In the genomic region with DNA sequence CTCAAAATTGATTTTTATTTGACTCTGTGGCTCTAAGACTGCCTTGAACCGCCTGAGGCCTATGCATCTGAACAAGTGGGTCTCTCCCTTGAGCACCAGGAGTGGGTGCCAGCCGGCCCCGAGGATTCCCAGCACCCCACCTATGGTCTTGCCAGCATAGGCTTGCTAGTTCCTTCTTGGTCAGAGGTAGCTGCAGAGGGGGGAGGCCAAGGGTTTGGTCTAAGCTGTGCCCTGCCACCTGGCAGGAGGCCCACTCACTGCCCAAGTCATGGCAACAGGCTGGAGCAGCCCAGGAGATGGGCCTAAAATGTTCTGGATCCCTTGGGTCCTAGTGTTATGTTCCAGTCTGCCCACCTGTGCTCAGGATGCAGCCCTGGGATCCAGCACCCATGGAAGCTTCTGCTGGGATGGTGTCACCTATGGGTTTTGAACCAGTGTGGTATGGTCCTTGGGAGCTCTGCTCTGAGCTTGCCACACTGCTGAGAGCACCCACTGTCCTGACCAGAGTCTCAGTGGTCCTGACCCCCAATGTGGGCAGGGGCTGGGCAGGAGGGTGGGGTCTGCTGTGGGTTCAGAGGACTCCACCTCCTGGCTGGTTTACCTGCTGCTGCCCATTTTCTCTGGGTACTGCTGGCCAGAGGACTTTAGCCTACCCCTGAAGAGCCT, we compare ENCODE assay signal across 20 cellular contexts. TPM values are rescaled to one million over a fixed set of nuclear protein-coding genes. Genes with fewer than 3 reads are reported as not detected.
DNase-seq lines count a peak whose midpoint lies in the region; ATAC-seq and TF ChIP-seq lines count a peak whose summit lies in the region.
"Had no signal": no experiment of that assay in that cellular context is flagged by ENCODE, and none has a peak within 500 bp of the region (broad histone marks: within the 10 kb centered on the region; RNA-seq: fewer than 3 reads in every experiment).

No MANE protein-coding gene starts in this region.

- H3K27ac ChIP-seq in RWPE2 (ENCODE audit: poor library complexity, severe bottlenecking) (no peak overlapping the region), uterus (no peak overlapping the region)
- H3K27ac ChIP-seq: GM23248, hepatocyte, pancreas, vagina had no signal

- in situ Hi-C loops in ACHN (cut with HindIII; ENCODE audit: low pct_ligation_motif_present, low pct_unique_long_range_greater_than_20kb, low sequenced_read_pairs): loop anchor here (25.0 kb wide), 1 partner anchor 126 kb away; the partner anchor contains the start of gene POLM

- no peaks in the 10 kb centered on the region for H3K9me3 Mint-ChIP-seq in activated naive CD4-positive, alpha-beta T cell treated with anti-CD3 and anti-CD28 coated beads, Interleukin-2, amount 50 U/mL, for 72 hours
- H3K9me3 Mint-ChIP-seq in activated naive CD4-positive, alpha-beta T cell treated with anti-CD3 and anti-CD28 coated beads, Interleukin-2, amount 10 ng/mL, durations not matched to agents 7 days and 5 days: no peaks in the 10 kb centered on the region
- H3K9me3 Mint-ChIP-seq in stimulated activated memory B cell treated with anti-CD40 and anti-IgM and Interleukin-4, amounts not matched to agents 10 μg/mL and 1 μg/mL and 100 μg/mL, for 72 hours: no peaks in the 10 kb centered on the region
- H3K9me3 Mint-ChIP-seq: CD4-positive, alpha-beta memory T cell; effector memory CD8-positive, alpha-beta T cell; stimulated activated naive B cell treated with anti-CD40 and anti-IgM and Interleukin-4, amounts not matched to agents 10 μg/mL and 1 μg/mL and 100 μg/mL, for 72 hours had no signal

- H3K27ac Mint-ChIP-seq in activated naive CD4-positive, alpha-beta T cell treated with anti-CD3 and anti-CD28 coated beads, Interleukin-2, amount 50 U/mL, for 72 hours: peak overlapping the region; percentile 29 to 47
- no peak overlapping the region for H3K27ac Mint-ChIP-seq in activated naive CD4-positive, alpha-beta T cell treated with anti-CD3 and anti-CD28 coated beads, Interleukin-2, amount 10 ng/mL, durations not matched to agents 7 days and 5 days
- H3K27ac Mint-ChIP-seq in stimulated activated memory B cell treated with anti-CD40 and anti-IgM and Interleukin-4, amounts not matched to agents 10 μg/mL and 1 μg/mL and 100 μg/mL, for 72 hours: peak overlapping the region; percentile 81
- H3K27ac Mint-ChIP-seq: CD4-positive, alpha-beta memory T cell had no signal

- peaks cover 40% of the 10 kb centered on the region for H3K36me3 ChIP-seq in RWPE2 (ENCODE audit: low read depth)
- H3K36me3 ChIP-seq in uterus: no peaks in the 10 kb centered on the region

- no peak for ATAC-seq in activated naive CD4-positive, alpha-beta T cell treated with anti-CD3 and anti-CD28 coated beads, Interleukin-2, amount 50 U/mL, for 72 hours
- ATAC-seq in RWPE2 (ENCODE audit: low read depth) (no peak), HG03460 (IDR thresholded peaks at IDR 0.05; ENCODE audit: unreplicated experiment) (no peak)
- peak; percentile 35 for ATAC-seq in stimulated activated memory B cell treated with anti-CD40 and anti-IgM and Interleukin-4, amounts not matched to agents 10 μg/mL and 1 μg/mL and 100 μg/mL, for 72 hours
- ATAC-seq: effector memory CD8-positive, alpha-beta T cell had no signal

- TF ChIP-seq POLR2A in uterus (IDR thresholded peaks at IDR 0.05): no peak

- no peaks in the 10 kb centered on the region for H3K4me1 Mint-ChIP-seq in activated naive CD4-positive, alpha-beta T cell treated with anti-CD3 and anti-CD28 coated beads, Interleukin-2, amount 10 ng/mL, durations not matched to agents 7 days and 5 days
- peaks cover 14% of the 10 kb centered on the region for H3K4me1 Mint-ChIP-seq in stimulated activated memory B cell treated with anti-CD40 and anti-IgM and Interleukin-4, amounts not matched to agents 10 μg/mL and 1 μg/mL and 100 μg/mL, for 72 hours
- H3K4me1 Mint-ChIP-seq: CD4-positive, alpha-beta memory T cell had no signal

- H3K4me3 Mint-ChIP-seq in activated naive CD4-positive, alpha-beta T cell treated with anti-CD3 and anti-CD28 coated beads, Interleukin-2, amount 10 ng/mL, durations not matched to agents 7 days and 5 days: no peak overlapping the region
- H3K4me3 Mint-ChIP-seq in stimulated activated memory B cell treated with anti-CD40 and anti-IgM and Interleukin-4, amounts not matched to agents 10 μg/mL and 1 μg/mL and 100 μg/mL, for 72 hours: no peak overlapping the region
- H3K4me3 Mint-ChIP-seq: CD4-positive, alpha-beta memory T cell; effector memory CD8-positive, alpha-beta T cell; stimulated activated naive B cell treated with anti-CD40 and anti-IgM and Interleukin-4, amounts not matched to agents 10 μg/mL and 1 μg/mL and 100 μg/mL, for 72 hours had no signal

- H3K4me1 ChIP-seq in RWPE2 (ENCODE audit: insufficient read depth, poor library complexity, severe bottlenecking) (no peaks in the 10 kb centered on the region), uterus (no peaks in the 10 kb centered on the region)
- H3K4me1 ChIP-seq: pancreas, vagina had no signal

- DNase-seq in activated naive CD4-positive, alpha-beta T cell treated with anti-CD3 and anti-CD28 coated beads, Interleukin-2, amount 50 U/mL, for 72 hours (ENCODE audit: low spot score in 2 of 2): peak in 1 of 2 donors; percentile 49
- DNase-seq in activated naive CD4-positive, alpha-beta T cell treated with anti-CD3 and anti-CD28 coated beads, Interleukin-2, amount 10 ng/mL, durations not matched to agents 7 days and 5 days: no peak
- peak; percentile 23 for DNase-seq in RWPE2 (ENCODE audit: low spot score)
- DNase-seq in ACHN: no peak
- no peak for DNase-seq in uterus
- DNase-seq: caudate nucleus; CD4-positive, alpha-beta memory T cell; effector memory CD8-positive, alpha-beta T cell; EL; GM23248; kidney glomerular epithelial cell; OCI-M1; stimulated activated naive B cell treated with anti-CD40 and anti-IgM and Interleukin-4, amounts not matched to agents 10 μg/mL and 1 μg/mL and 100 μg/mL, for 72 hours had no signal

- CTCF ChIA-PET in activated naive CD4-positive, alpha-beta T cell treated with anti-CD3 and anti-CD28 coated beads, Interleukin-2, amount 10 ng/mL, durations not matched to agents 7 days and 5 days (lab: Charles Lee): interaction anchor here (1.0 to 2.1 kb wide), 3 partner anchors 11 to 351 kb away, joined by 4 to 7 read pairs (median 5); no protein-coding TSS in a partner anchor

- intact Hi-C loops in uterus (cut with DNase I; ENCODE audit: low total_unique reads): no loop called here

- no peaks in the 10 kb centered on the region for H3K27me3 ChIP-seq in RWPE2 (ENCODE audit: insufficient read depth, poor library complexity, severe bottlenecking)
- H3K27me3 ChIP-seq in uterus: no peaks in the 10 kb centered on the region
- H3K27me3 ChIP-seq: hepatocyte, pancreas, vagina had no signal

- H3K9me3 ChIP-seq in RWPE2 (ENCODE audit: severe bottlenecking) (no peaks in the 10 kb centered on the region), iPS-18c (ENCODE audit: control insufficient read depth, insufficient read depth, low read length) (no peaks in the 10 kb centered on the region), uterus (no peaks in the 10 kb centered on the region)
- H3K9me3 ChIP-seq: pancreas, vagina had no signal

- no peaks in the 10 kb centered on the region for H3K36me3 Mint-ChIP-seq in activated naive CD4-positive, alpha-beta T cell treated with anti-CD3 and anti-CD28 coated beads, Interleukin-2, amount 50 U/mL, for 72 hours
- H3K36me3 Mint-ChIP-seq in activated naive CD4-positive, alpha-beta T cell treated with anti-CD3 and anti-CD28 coated beads, Interleukin-2, amount 10 ng/mL, durations not matched to agents 7 days and 5 days: peaks cover 28% of the 10 kb centered on the region
- H3K36me3 Mint-ChIP-seq in stimulated activated memory B cell treated with anti-CD40 and anti-IgM and Interleukin-4, amounts not matched to agents 10 μg/mL and 1 μg/mL and 100 μg/mL, for 72 hours: peaks cover 38% of the 10 kb centered on the region

- no peak for TF ChIP-seq CTCF in RWPE2 (IDR thresholded peaks at IDR 0.05; ENCODE audit: poor library complexity, severe bottlenecking)
- no peak for TF ChIP-seq CTCF in uterus (IDR thresholded peaks at IDR 0.05)

- no peaks in the 10 kb centered on the region for H3K27me3 Mint-ChIP-seq in activated naive CD4-positive, alpha-beta T cell treated with anti-CD3 and anti-CD28 coated beads, Interleukin-2, amount 10 ng/mL, durations not matched to agents 7 days and 5 days
- H3K27me3 Mint-ChIP-seq in stimulated activated memory B cell treated with anti-CD40 and anti-IgM and Interleukin-4, amounts not matched to agents 10 μg/mL and 1 μg/mL and 100 μg/mL, for 72 hours: no peaks in the 10 kb centered on the region
- H3K27me3 Mint-ChIP-seq: CD4-positive, alpha-beta memory T cell; effector memory CD8-positive, alpha-beta T cell; stimulated activated naive B cell treated with anti-CD40 and anti-IgM and Interleukin-4, amounts not matched to agents 10 μg/mL and 1 μg/mL and 100 μg/mL, for 72 hours had no signal

- no peak overlapping the region for H3K4me3 ChIP-seq in RWPE2 (ENCODE audit: severe bottlenecking)
- peak overlapping the region; percentile 24; the same call in 1 of the 2 replicates for H3K4me3 ChIP-seq in iPS-18c (ENCODE audit: insufficient read depth, low read depth, low read length)
- H3K4me3 ChIP-seq in uterus: no peak overlapping the region
- H3K4me3 ChIP-seq: GM23248, hepatocyte, pancreas, SK-N-MC, vagina had no signal

RNA-seq across cellular contexts. Expression of gene YKT6, which starts 12.6 kb away (rescaled TPM):
- total RNA-seq in activated naive CD4-positive, alpha-beta T cell treated with anti-CD3 and anti-CD28 coated beads, Interleukin-2, amount 50 U/mL, for 72 hours: 10 to 100 TPM; 45.2 to 72.9 TPM
- 10 to 100 TPM; 12.4 to 85.3 (median 49.4) TPM for total RNA-seq in uterus

RNA-seq across cellular contexts. Expression of gene GCK, which starts 24.1 kb away (rescaled TPM):
- total RNA-seq in activated naive CD4-positive, alpha-beta T cell treated with anti-CD3 and anti-CD28 coated beads, Interleukin-2, amount 50 U/mL, for 72 hours: 1 to 10 TPM in 1 of 2 donors, under 1 TPM in 1; 0.80 to 1.2 TPM
- 1 to 10 TPM in 2 of 4 donors, under 1 TPM in 1, not detected in 1; 0.29 to 2.6 (median 1.8) TPM for total RNA-seq in uterus
